ENCODE assay signal across 10 cellular contexts in genomic region chr1:63112155-63112914, GRCh38.
DNase-seq lines count a peak whose midpoint lies in the region; ATAC-seq, FAIRE-seq and TF ChIP-seq lines count a peak whose summit lies in the region.
"Had no signal": no experiment of that assay in that cellular context is flagged by ENCODE, and none has a peak within 500 bp of the region (broad histone marks: within the 10 kb centered on the region; RNA-seq: fewer than 3 reads in every experiment).

No MANE protein-coding gene starts in this region.

- H4K20me1 ChIP-seq in OCI-LY7 (ENCODE audit: insufficient read depth, low read length) = no peaks in the 10 kb centered on the region

- intact Hi-C loops in OCI-LY7 (cut with micrococcal nuclease; ENCODE audit: unreplicated experiment) = no loop called here

- peak; percentile 80 for FAIRE-seq in RCC 7860 (lab: Jason Lieb, UNC)
- FAIRE-seq: K562 had no signal

- peak; percentile 18 for DNase-seq in Ammon's horn (ENCODE audit: low spot score)
- DNase-seq in RCC 7860 (ENCODE audit: low spot score) = peak; percentile 60
- peak; percentile 56 for DNase-seq in fibroblast of villous mesenchyme (ENCODE audit: low read depth)
- no peak for DNase-seq in effector CD4-positive, alpha-beta T cell
- DNase-seq in OCI-LY7 (ENCODE audit: low spot score) = no peak
- no peak for DNase-seq in SKM-1 (lab: John Stamatoyannopoulos, UW; ENCODE audit: unreplicated experiment)
- DNase-seq: mucosa of descending colon had no signal

- H3K4me2 ChIP-seq in OCI-LY7 (ENCODE audit: low read length) = no peak overlapping the region

- no TSS peak for BruUV-seq in OCI-LY7 (replicated peaks; lab: Mats Ljungman, UMichigan)

- TF ChIP-seq CTCF in fibroblast of villous mesenchyme (IDR thresholded peaks at IDR 0.05; ENCODE audit: insufficient read depth, low read depth, low read length) (no peak), OCI-LY7 (conservative IDR thresholded peaks at IDR 0.05; ENCODE audit: low read length) (no peak)

- no peak overlapping the region for H3K27ac ChIP-seq in OCI-LY7 (ENCODE audit: low read depth, low read length, poor library complexity, severe bottlenecking)

- H3K4me3 ChIP-seq in fibroblast of villous mesenchyme (ENCODE audit: low read depth, low read length) = no peak overlapping the region
- no peak overlapping the region for H3K4me3 ChIP-seq in OCI-LY7 (ENCODE audit: low read depth, low read length, poor library complexity, severe bottlenecking)
- H3K4me3 ChIP-seq: K562, mucosa of descending colon had no signal

- no peaks in the 10 kb centered on the region for H3K9me2 ChIP-seq in OCI-LY7 (ENCODE audit: insufficient read depth, low read length)

- H3K9me3 ChIP-seq in OCI-LY7 (ENCODE audit: low read length) = no peaks in the 10 kb centered on the region
- H3K9me3 ChIP-seq: mucosa of descending colon had no signal

- no peak overlapping the region for H2AFZ ChIP-seq in OCI-LY7 (ENCODE audit: low read length)

- H3K4me1 ChIP-seq in OCI-LY7 (ENCODE audit: insufficient read depth, low read length, poor library complexity, severe bottlenecking) = no peaks in the 10 kb centered on the region

- ATAC-seq in GM21825 (IDR thresholded peaks at IDR 0.05; ENCODE audit: unreplicated experiment) (peak; percentile 47), HG03571 (IDR thresholded peaks at IDR 0.05; ENCODE audit: unreplicated experiment) (no peak)
- ATAC-seq: K562, mucosa of descending colon had no signal

- CTCF ChIA-PET in OCI-LY7 (lab: Charles Lee; ENCODE audit: unreplicated experiment) = no interaction called here

- POLR2A ChIA-PET in OCI-LY7 (lab: Charles Lee) = no interaction called here

- no peaks in the 10 kb centered on the region for H3K79me2 ChIP-seq in OCI-LY7 (ENCODE audit: insufficient read depth, low read depth, low read length)

- no peaks in the 10 kb centered on the region for H3K36me3 ChIP-seq in OCI-LY7 (ENCODE audit: insufficient read depth, low read length)

Comparison
In these comparisons a context has a peak if more than half of its experiments do, and no peak if none do; other contexts are left out.
1. DNase-seq: peak in Ammon's horn (single experiment), RCC 7860 (single experiment) and fibroblast of villous mesenchyme (single experiment); none in effector CD4-positive, alpha-beta T cell (single experiment), OCI-LY7 (single experiment) and SKM-1 (single experiment).